In genomic region chr3:32706348-32707025, GRCh38 we compare ENCODE assay signal across 1 cellular context.
A peak's percentile ranks its signal among the peaks of the same experiment; 100 is the strongest.
TF ChIP-seq lines count a peak whose summit lies in the region.

No MANE protein-coding gene starts in this region.

TF ChIP-seq in K562, 482 proteins besides CTCF, POLR2A, EP300 and RAD21 (continued from another document):
- TF ChIP-seq ZNF592 (IDR thresholded peaks at IDR 0.05) (peak; percentile 43; the same call in 1 of the 2 replicates), JUND (IDR thresholded peaks at IDR 0.05; ENCODE audit: borderline replicate concordance, low read depth, low read length) (no peak), JUND (tag; IDR thresholded peaks at IDR 0.05; ENCODE audit: borderline replicate concordance, low read depth, low read length) (peak; percentile 13; the same call in 1 of the 3 replicates), SP2 (IDR thresholded peaks at IDR 0.05; ENCODE audit: extremely low read depth, low read depth, low read length, poor library complexity, severe bottlenecking) (no peak), USF2 (CRISPR knock-in tag; IDR thresholded peaks at IDR 0.05) (0 out of 2 replicates have a peak, but pooled peaks have one; percentile 5)
